In genomic region chr22:19120829-19121630, GRCh38 we compare ENCODE assay signal across 9 cellular contexts. TPM values are rescaled to one million over a fixed set of nuclear protein-coding genes. Genes with fewer than 3 reads are reported as not detected.
DNase-seq lines count a peak whose midpoint lies in the region; ATAC-seq and TF ChIP-seq lines count a peak whose summit lies in the region.
"Had no signal": no experiment of that assay in that cellular context is flagged by ENCODE, and none has a peak within 500 bp of the region (broad histone marks: within the 10 kb centered on the region; RNA-seq: fewer than 3 reads in every experiment).

No MANE protein-coding gene starts in this region.

- CTCF ChIA-PET in Panc1 (lab: Charles Lee) = interaction anchor here (0.5 kb wide), 1 partner anchor 1432 kb away, joined by 6 read pairs; no protein-coding TSS in a partner anchor

- H3K27ac Mint-ChIP-seq in dendritic cell treated with granulocyte-macrophage colony-stimulating factor and Interleukin-4, amounts not matched to agents 40 ng/mL and 50 ng/mL, for 4 days = peak overlapping the region; percentile 85
- peak overlapping the region; percentile 97 for H3K27ac Mint-ChIP-seq in mesothelial cell of epicardium

- intact Hi-C loops in Panc1 (cut with micrococcal nuclease; ENCODE audit: unreplicated experiment) = no loop called here
- intact Hi-C loops in dendritic cell treated with granulocyte-macrophage colony-stimulating factor and Interleukin-4, amounts not matched to agents 40 ng/mL and 50 ng/mL, for 4 days (cut with micrococcal nuclease) = loop anchor here (5.0 kb wide), 1 partner anchor 171 kb away; the partner anchor contains the start of gene CLTCL1

- no peaks in the 10 kb centered on the region for H3K9me3 Mint-ChIP-seq in dendritic cell treated with granulocyte-macrophage colony-stimulating factor and Interleukin-4, amounts not matched to agents 40 ng/mL and 50 ng/mL, for 4 days
- no peaks in the 10 kb centered on the region for H3K9me3 Mint-ChIP-seq in mesothelial cell of epicardium

- ATAC-seq in Panc1 (peak; percentile 28; the same call in 1 of the 2 replicates), GM21447 (IDR thresholded peaks at IDR 0.05; ENCODE audit: unreplicated experiment) (no peak)

- no peaks in the 10 kb centered on the region for H3K27me3 ChIP-seq in Panc1 (ENCODE audit: control insufficient read depth, insufficient read depth, low read length)

- H3K9me3 ChIP-seq in Panc1 (ENCODE audit: control insufficient read depth, insufficient read depth, low read depth, low read length) = no peaks in the 10 kb centered on the region

- DNase-seq in stimulated activated CD4-positive, alpha-beta T cell treated with anti-CD3 and anti-CD28 coated beads, Interleukin-15, amount 100 ng/mL, for 24 hours = peak; percentile 58
- DNase-seq in stimulated activated CD4-positive, alpha-beta T cell treated with anti-CD3 and anti-CD28 coated beads, Interleukin-1b, Interleukin-23, amount 100 ng/mL, for 48 hours = no peak
- DNase-seq in Panc1 (ENCODE audit: low read depth, low spot score) (no peak), mesothelial cell of epicardium (ENCODE audit: low spot score in 2 of 2, unreplicated experiment in 2 of 2) (no peak), putamen (ENCODE audit: low spot score) (no peak), GM19240 (ENCODE audit: insufficient read length, low spot score) (no peak)

- TF ChIP-seq CTCF in Panc1 (IDR thresholded peaks at IDR 0.05) (no peak), mesothelial cell of epicardium (IDR thresholded peaks at IDR 0.05; ENCODE audit: unreplicated experiment) (no peak)

- H3K4me1 Mint-ChIP-seq in dendritic cell treated with granulocyte-macrophage colony-stimulating factor and Interleukin-4, amounts not matched to agents 40 ng/mL and 50 ng/mL, for 4 days (ENCODE audit: low read depth) = peaks cover 65% of the 10 kb centered on the region
- H3K4me1 Mint-ChIP-seq in mesothelial cell of epicardium = peaks cover 24% of the 10 kb centered on the region

- H3K27ac ChIP-seq in Panc1 (ENCODE audit: low read length) = peak overlapping the region; percentile 70

- H3K27me3 Mint-ChIP-seq in dendritic cell treated with granulocyte-macrophage colony-stimulating factor and Interleukin-4, amounts not matched to agents 40 ng/mL and 50 ng/mL, for 4 days = peaks cover 2% of the 10 kb centered on the region
- H3K27me3 Mint-ChIP-seq in mesothelial cell of epicardium (ENCODE audit: low read depth) = no peaks in the 10 kb centered on the region

- peaks cover 8% of the 10 kb centered on the region for H3K4me1 ChIP-seq in Panc1 (ENCODE audit: control insufficient read depth, insufficient read depth, low read length)

- in situ Hi-C loops in Panc1 (cut with HindIII; ENCODE audit: low pct_unique_long_range_greater_than_20kb, low sequenced_read_pairs) = no loop called here

- BruUV-seq in Panc1 (replicated peaks; lab: Mats Ljungman, UMichigan) = no TSS peak

- H3K4me3 Mint-ChIP-seq in dendritic cell treated with granulocyte-macrophage colony-stimulating factor and Interleukin-4, amounts not matched to agents 40 ng/mL and 50 ng/mL, for 4 days = peak overlapping the region; percentile 89
- H3K4me3 Mint-ChIP-seq in mesothelial cell of epicardium = peak overlapping the region; percentile 85

- peak overlapping the region; percentile 61 to 70 for H3K4me3 ChIP-seq in Panc1 (ENCODE audit: low read depth in 2 of 2, low read length in 2 of 2)

- H3K36me3 ChIP-seq in Panc1 (ENCODE audit: control insufficient read depth, insufficient read depth, low read length) = 0 out of 2 replicates have a peak, but pooled peaks cover 3% of the 10 kb centered on the region

- peaks cover 29% of the 10 kb centered on the region for H3K36me3 Mint-ChIP-seq in dendritic cell treated with granulocyte-macrophage colony-stimulating factor and Interleukin-4, amounts not matched to agents 40 ng/mL and 50 ng/mL, for 4 days (ENCODE audit: low read depth)
- no peaks in the 10 kb centered on the region for H3K36me3 Mint-ChIP-seq in mesothelial cell of epicardium

- POLR2A ChIA-PET in Panc1 (lab: Charles Lee) = no interaction called here

RNA-seq across cellular contexts. Expression of gene DGCR2, which starts 1.2 kb away (rescaled TPM):
- total RNA-seq in Panc1 (2021; ENCODE audit: unreplicated experiment) = 35.1 TPM
- polyA plus RNA-seq in Panc1 (2012; ENCODE audit: insufficient read length) = 42.4 TPM
- total RNA-seq in mesothelial cell of epicardium = 77.3 to 78.9 TPM (median 78.3 TPM) in 3 replicates

RNA-seq across cellular contexts. Expression of gene TSSK2, which starts 10.1 kb away (rescaled TPM):
- total RNA-seq in Panc1 (2021; ENCODE audit: unreplicated experiment) (not detected), mesothelial cell of epicardium (not detected in 3 replicates)
- not detected for polyA plus RNA-seq in Panc1 (2012; ENCODE audit: insufficient read length)
- total RNA-seq: pulmonary artery endothelial cell had no signal

RNA-seq across cellular contexts. Expression of gene ESS2, which starts 23.4 kb away (rescaled TPM):
- total RNA-seq in Panc1 (2021; ENCODE audit: unreplicated experiment) = 13.1 TPM
- 18.3 TPM for polyA plus RNA-seq in Panc1 (2012; ENCODE audit: insufficient read length)
- total RNA-seq in mesothelial cell of epicardium = 17.3 to 18.5 TPM (median 18.1 TPM) in 3 replicates

RNA-seq across cellular contexts. Expression of gene GSC2, which starts 29.1 kb away (rescaled TPM):
- total RNA-seq in Panc1 (2021; ENCODE audit: unreplicated experiment) = 0.23 TPM
- not detected for polyA plus RNA-seq in Panc1 (2012; ENCODE audit: insufficient read length)
- total RNA-seq in mesothelial cell of epicardium = not detected in 3 replicates

RNA-seq across cellular contexts. Expression of gene SLC25A1, which starts 57.5 kb away (rescaled TPM):
- total RNA-seq in Panc1 (2021; ENCODE audit: unreplicated experiment) (162 TPM), mesothelial cell of epicardium (73.6 to 76.3 TPM (median 74.0 TPM) in 3 replicates)
- 323 TPM for polyA plus RNA-seq in Panc1 (2012; ENCODE audit: insufficient read length)
